23 cellular contexts compared by ENCODE assay signal in genomic region chr7:13749666-13750065, GRCh38.
"Had no signal": no experiment of that assay in that cellular context is flagged by ENCODE, and none has a peak within 500 bp of the region (broad histone marks: within the 10 kb centered on the region; RNA-seq: fewer than 3 reads in every experiment).

No MANE protein-coding gene starts in this region.

- ATAC-seq: foreskin keratinocyte; gastroesophageal sphincter; heart right ventricle; left cardiac atrium; left lung; naive thymus-derived CD4-positive, alpha-beta T cell; psoas muscle; right cardiac atrium; stimulated activated effector memory CD8-positive, alpha-beta T cell treated with anti-CD3 and anti-CD28 coated beads, Interleukin-12 subunit alpha, Interleukin-12 subunit beta, amount 100 ng/mL, for 72 hours had no signal

- DNase-seq: dermis blood vessel endothelial cell; effector memory CD4-positive, alpha-beta T cell; foreskin keratinocyte; heart right ventricle; hippocampal formation; left cardiac atrium; left lung; midbrain; naive thymus-derived CD4-positive, alpha-beta T cell; occipital lobe; ovary; posterior cingulate gyrus; psoas muscle; right cardiac atrium; sigmoid colon; stimulated activated CD4-positive, alpha-beta T cell treated with anti-CD3 and anti-CD28 coated beads, Interleukin-2, amount 100 ng/mL, for 24 hours; stimulated activated CD4-positive, alpha-beta T cell treated with anti-CD3 and anti-CD28 coated beads, Interleukin-4, amount 100 ng/mL, for 24 hours; stimulated activated naive CD4-positive, alpha-beta T cell treated with Interleukin-2 at 50 U/mL for 16 hours; stomach; thyroid gland; trophoblast cell had no signal
